Comparison of ENCODE assay signal across 15 cellular contexts in the genomic region with DNA sequence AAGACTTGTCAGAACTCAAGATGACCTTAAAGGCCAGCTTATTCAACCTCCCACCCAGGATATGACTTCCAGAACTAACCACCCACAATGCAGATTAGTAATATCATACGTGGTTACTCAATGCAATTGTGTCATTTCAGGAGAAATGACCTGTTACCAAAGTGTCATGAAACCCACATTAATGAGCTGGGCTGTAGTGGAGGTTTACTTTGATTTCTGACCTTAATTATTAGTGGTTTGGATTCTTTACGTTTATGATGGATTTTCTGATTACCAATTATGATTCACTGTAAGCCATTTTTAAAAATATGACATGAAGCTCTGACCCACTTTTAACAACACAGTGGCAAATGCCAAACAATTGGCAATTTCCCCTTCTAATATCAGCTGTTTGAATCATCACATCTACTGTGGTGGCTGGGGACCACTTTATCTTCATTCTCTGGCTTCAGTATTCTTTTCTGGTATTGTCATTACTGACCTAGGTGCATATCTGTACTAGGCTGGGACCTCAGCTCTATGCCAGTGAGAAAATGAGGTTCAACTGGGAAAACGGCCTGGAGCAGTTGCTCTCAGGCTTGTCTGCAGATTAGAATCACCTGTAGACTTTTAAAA.
"Had no signal": no experiment of that assay in that cellular context is flagged by ENCODE, and none has a peak within 500 bp of the region (broad histone marks: within the 10 kb centered on the region; RNA-seq: fewer than 3 reads in every experiment).

No MANE protein-coding gene starts in this region.

- H3K27me3 ChIP-seq: foreskin keratinocyte, suprapubic skin, upper lobe of left lung had no signal

- DNase-seq: activated naive CD4-positive, alpha-beta T cell treated with Interleukin-2 at 50 U/mL for 16 hours; central memory CD4-positive, alpha-beta T cell; effector CD4-positive, alpha-beta T cell; foreskin keratinocyte; head of caudate nucleus; left colon; midbrain; stimulated activated CD4-positive, alpha-beta T cell treated with anti-CD3 and anti-CD28 coated beads, Interleukin-4, amount 100 ng/mL, for 4 hours; T-cell; upper lobe of left lung had no signal

- H3K4me1 ChIP-seq: foreskin keratinocyte, suprapubic skin, upper lobe of left lung had no signal

- H3K36me3 Mint-ChIP-seq: T-cell had no signal

- H3K27ac ChIP-seq: coronary artery, foreskin keratinocyte, skin epidermis, suprapubic skin, upper lobe of left lung had no signal

- H3K4me3 ChIP-seq: coronary artery, lung, skin epidermis, suprapubic skin, upper lobe of left lung had no signal

- H3K9me3 Mint-ChIP-seq: activated T-helper 1 cell treated with anti-CD3 and anti-CD28 coated beads, Interleukin-12 subunit alpha, Interleukin-12 subunit beta, Interleukin-2, Interleukin-4 antibody, amounts not matched to agents 30 ng/mL and 10 ng/mL and 1 ng/mL, durations not matched to agents 14 hours and 24 hours and 36 hours had no signal

- H3K4me3 Mint-ChIP-seq: activated T-helper 1 cell treated with anti-CD3 and anti-CD28 coated beads, Interleukin-12 subunit alpha, Interleukin-12 subunit beta, Interleukin-2, Interleukin-4 antibody, amounts not matched to agents 30 ng/mL and 10 ng/mL and 1 ng/mL, durations not matched to agents 14 hours and 24 hours and 36 hours; T-cell had no signal

- H3K9me3 ChIP-seq: suprapubic skin had no signal

- H3K4me1 Mint-ChIP-seq: T-cell had no signal

- ATAC-seq: foreskin keratinocyte, left colon, T-cell had no signal

- H3K27ac Mint-ChIP-seq: activated T-helper 1 cell treated with anti-CD3 and anti-CD28 coated beads, Interleukin-12 subunit alpha, Interleukin-12 subunit beta, Interleukin-2, Interleukin-4 antibody, amounts not matched to agents 30 ng/mL and 10 ng/mL and 1 ng/mL, durations not matched to agents 14 hours and 24 hours and 36 hours; T-cell had no signal

- H3K36me3 ChIP-seq: suprapubic skin, upper lobe of left lung had no signal
